ENCODE assay signal across 8 cellular contexts in genomic region chr19:21358768-21359451, GRCh38. TPM values are rescaled to one million over a fixed set of nuclear protein-coding genes. Genes with fewer than 3 reads are reported as not detected.
DNase-seq lines count a peak whose midpoint lies in the region; ATAC-seq, FAIRE-seq and TF ChIP-seq lines count a peak whose summit lies in the region.

TSS of gene ZNF738 (plus strand) at chr19:21359000. CDS start at chr19:21359141, 141 bp downstream.

- DNase-seq in A673 (ENCODE audit: low spot score) (peak; percentile 97), NCI-H2196 (lab: John Stamatoyannopoulos, UW; ENCODE audit: unreplicated experiment) (peak; percentile 94), cerebellar nuclear complex (lab: John Stamatoyannopoulos, UW) (peak; percentile 61 to 94), keratinocyte (ENCODE audit: low read depth, low spot score) (peak; percentile 52)
- DNase-seq in stimulated activated CD4-positive, alpha-beta T cell treated with anti-CD3 and anti-CD28 coated beads, Interleukin-12 subunit alpha, Interleukin-12 subunit beta, amount 100 ng/mL, for 48 hours (ENCODE audit: low read depth in 2 of 3, low spot score in 1 of 3): peak; percentile 74 to 78 (median 77)

- no peaks in the 10 kb centered on the region for H4K20me1 ChIP-seq in keratinocyte (ENCODE audit: control insufficient read depth, extremely low read depth, insufficient read depth, low read length)

- H3K9me3 ChIP-seq in A673 (ENCODE audit: low read depth, low read length, poor library complexity, severe bottlenecking) (peaks cover 31% of the 10 kb centered on the region), keratinocyte (ENCODE audit: control insufficient read depth, low read depth, low read length) (no peaks in the 10 kb centered on the region)

- TSS peak; percentile 42 for BruUV-seq in A673 (replicated peaks; lab: Mats Ljungman, UMichigan)

- peak; percentile 81 for FAIRE-seq in keratinocyte (lab: Jason Lieb, UNC)

- ATAC-seq in GM18861 (IDR thresholded peaks at IDR 0.05; ENCODE audit: unreplicated experiment) (peak; percentile 98), HG03095 (IDR thresholded peaks at IDR 0.05; ENCODE audit: unreplicated experiment) (peak; percentile 92)
- ATAC-seq in activated CD4-positive, CD25-positive, alpha-beta regulatory T cell treated with anti-CD3 and anti-CD28 coated beads, Interleukin-2, amount 50 U/mL, for 24 hours: peak; percentile 98 to 99

- POLR2A ChIA-PET in A673 (lab: Charles Lee; ENCODE audit: low non-redundant PET): no interaction called here

- peak within 1 kb of the TSS; percentile 87 for H3K27ac ChIP-seq in A673 (ENCODE audit: low read depth, low read length, poor library complexity, severe bottlenecking)
- H3K27ac ChIP-seq in keratinocyte (ENCODE audit: control insufficient read depth, insufficient read depth, low read length): peak within 1 kb of the TSS; percentile 75

- CTCF ChIA-PET in A673 (lab: Charles Lee): interaction anchor here (1.0 kb wide), 1 partner anchor 30 kb away, joined by 3 read pairs; the partner anchor contains the start of gene ZNF708

- no peaks in the 10 kb centered on the region for H3K9me1 ChIP-seq in keratinocyte (ENCODE audit: control insufficient read depth, extremely low read depth, insufficient read depth, low read length)

- H3K36me3 ChIP-seq in A673 (ENCODE audit: insufficient read depth, low read length, poor library complexity, severe bottlenecking) (peaks cover 35% of the 10 kb centered on the region), keratinocyte (ENCODE audit: control insufficient read depth in 2 of 2, extremely low read depth in 1 of 2, insufficient read depth in 2 of 2, low read length in 2 of 2) (peaks cover 3% of the 10 kb centered on the region in 2 experiments)

- no peak for TF ChIP-seq CTCF in A673 (conservative IDR thresholded peaks at IDR 0.05; ENCODE audit: low read depth, low read length)
- no peak for TF ChIP-seq CTCF in keratinocyte (optimal IDR thresholded peaks at IDR 0.05 in 1 of 3, IDR thresholded peaks at IDR 0.05 in 1 of 3, conservative IDR thresholded peaks at IDR 0.05 in 1 of 3; ENCODE audit: extremely low read depth in 1 of 3, insufficient read depth in 2 of 3, low read length in 3 of 3)

- peaks cover 9% of the 10 kb centered on the region for H3K79me2 ChIP-seq in keratinocyte (ENCODE audit: control insufficient read depth, insufficient read depth, low read length)

- dilution Hi-C loops in keratinocyte (cut with MboI; ENCODE audit: extremely low pct_ligation_motif_present, low sequenced_read_pairs): no loop called here

- intact Hi-C loops in A673 (cut with micrococcal nuclease; ENCODE audit: unreplicated experiment): no loop called here

- peak within 1 kb of the TSS; percentile 71 for H3K4me3 ChIP-seq in A673 (ENCODE audit: low read depth, low read length, poor library complexity, severe bottlenecking)
- peak within 1 kb of the TSS; percentile 80 to 93 (median 88) for H3K4me3 ChIP-seq in keratinocyte (ENCODE audit: control insufficient read depth in 2 of 3, extremely low read depth in 1 of 3, insufficient read depth in 2 of 3, low read depth in 1 of 3, low read length in 3 of 3)

- peak within 1 kb of the TSS; percentile 83 for H3K9ac ChIP-seq in keratinocyte (ENCODE audit: control insufficient read depth, extremely low read depth, insufficient read depth, low read length)

- H3K4me1 ChIP-seq in A673 (ENCODE audit: insufficient read depth, low read length, poor library complexity, severe bottlenecking): no peaks in the 10 kb centered on the region
- no peaks in the 10 kb centered on the region for H3K4me1 ChIP-seq in keratinocyte (ENCODE audit: control insufficient read depth, extremely low read depth, insufficient read depth, low read length)

- H3K4me2 ChIP-seq in keratinocyte (ENCODE audit: control insufficient read depth, extremely low read depth, insufficient read depth, low read depth, low read length): peak within 1 kb of the TSS; percentile 71

- H3K27me3 ChIP-seq in A673 (replicated peaks; ENCODE audit: insufficient read depth, low read depth, low read length, poor library complexity) (no peaks in the 10 kb centered on the region), keratinocyte (ENCODE audit: control insufficient read depth, extremely low read depth, insufficient read depth, low read length) (no peaks in the 10 kb centered on the region)

- peak within 1 kb of the TSS; percentile 98 for H2AFZ ChIP-seq in keratinocyte (ENCODE audit: control insufficient read depth, low read length)

RNA-seq across cellular contexts. Expression of gene ZNF738, which starts in this region (rescaled TPM):
- total RNA-seq in A673 (2021): 26.3 and 27.2 TPM in 2 replicates
- polyA plus RNA-seq in keratinocyte: 5.8 to 8.9 TPM (median 6.7 TPM) in 3 replicates
- 1.0 TPM for polyA plus RNA-seq in keratinocyte (2011; ENCODE audit: low read depth)
- 4.3 and 5.3 TPM in 2 replicates for polyA plus RNA-seq in keratinocyte (2011; cell fraction: cytosol; rRNA removed)
- 16.5 and 20.7 TPM in 2 replicates for polyA plus RNA-seq in keratinocyte (2011; cell fraction: nucleus; rRNA removed)
- polyA plus RNA-seq in keratinocyte (2012; ENCODE audit: low replicate concordance): 1.6 and 3.3 TPM in 2 replicates
- 1.0 to 4.8 TPM (median 2.8 TPM) in 3 replicates for polyA minus RNA-seq in keratinocyte
- 3.5 TPM for polyA minus RNA-seq in keratinocyte (2011; cell fraction: cytosol; rRNA and poly(A)+ RNA removed)
- polyA minus RNA-seq in keratinocyte (2011; cell fraction: nucleus; rRNA and poly(A)+ RNA removed): 3.3 and 6.1 TPM in 2 replicates

Comparison
In these comparisons a context has a peak if more than half of its experiments do, and no peak if none do; other contexts are left out.
1. Peak in every context shown above with its lines: DNase-seq, ATAC-seq, H3K4me3 ChIP-seq and H3K27ac ChIP-seq.